ENCODE assay signal across 1 cellular context in genomic region chr1:64676386-64676785, GRCh38.
TF ChIP-seq lines count a peak whose summit lies in the region.

No MANE protein-coding gene starts in this region.

TF ChIP-seq in H1, 55 proteins besides CTCF, POLR2A, EP300 and RAD21 (continued from another document):
- TF ChIP-seq, protein P1, sequence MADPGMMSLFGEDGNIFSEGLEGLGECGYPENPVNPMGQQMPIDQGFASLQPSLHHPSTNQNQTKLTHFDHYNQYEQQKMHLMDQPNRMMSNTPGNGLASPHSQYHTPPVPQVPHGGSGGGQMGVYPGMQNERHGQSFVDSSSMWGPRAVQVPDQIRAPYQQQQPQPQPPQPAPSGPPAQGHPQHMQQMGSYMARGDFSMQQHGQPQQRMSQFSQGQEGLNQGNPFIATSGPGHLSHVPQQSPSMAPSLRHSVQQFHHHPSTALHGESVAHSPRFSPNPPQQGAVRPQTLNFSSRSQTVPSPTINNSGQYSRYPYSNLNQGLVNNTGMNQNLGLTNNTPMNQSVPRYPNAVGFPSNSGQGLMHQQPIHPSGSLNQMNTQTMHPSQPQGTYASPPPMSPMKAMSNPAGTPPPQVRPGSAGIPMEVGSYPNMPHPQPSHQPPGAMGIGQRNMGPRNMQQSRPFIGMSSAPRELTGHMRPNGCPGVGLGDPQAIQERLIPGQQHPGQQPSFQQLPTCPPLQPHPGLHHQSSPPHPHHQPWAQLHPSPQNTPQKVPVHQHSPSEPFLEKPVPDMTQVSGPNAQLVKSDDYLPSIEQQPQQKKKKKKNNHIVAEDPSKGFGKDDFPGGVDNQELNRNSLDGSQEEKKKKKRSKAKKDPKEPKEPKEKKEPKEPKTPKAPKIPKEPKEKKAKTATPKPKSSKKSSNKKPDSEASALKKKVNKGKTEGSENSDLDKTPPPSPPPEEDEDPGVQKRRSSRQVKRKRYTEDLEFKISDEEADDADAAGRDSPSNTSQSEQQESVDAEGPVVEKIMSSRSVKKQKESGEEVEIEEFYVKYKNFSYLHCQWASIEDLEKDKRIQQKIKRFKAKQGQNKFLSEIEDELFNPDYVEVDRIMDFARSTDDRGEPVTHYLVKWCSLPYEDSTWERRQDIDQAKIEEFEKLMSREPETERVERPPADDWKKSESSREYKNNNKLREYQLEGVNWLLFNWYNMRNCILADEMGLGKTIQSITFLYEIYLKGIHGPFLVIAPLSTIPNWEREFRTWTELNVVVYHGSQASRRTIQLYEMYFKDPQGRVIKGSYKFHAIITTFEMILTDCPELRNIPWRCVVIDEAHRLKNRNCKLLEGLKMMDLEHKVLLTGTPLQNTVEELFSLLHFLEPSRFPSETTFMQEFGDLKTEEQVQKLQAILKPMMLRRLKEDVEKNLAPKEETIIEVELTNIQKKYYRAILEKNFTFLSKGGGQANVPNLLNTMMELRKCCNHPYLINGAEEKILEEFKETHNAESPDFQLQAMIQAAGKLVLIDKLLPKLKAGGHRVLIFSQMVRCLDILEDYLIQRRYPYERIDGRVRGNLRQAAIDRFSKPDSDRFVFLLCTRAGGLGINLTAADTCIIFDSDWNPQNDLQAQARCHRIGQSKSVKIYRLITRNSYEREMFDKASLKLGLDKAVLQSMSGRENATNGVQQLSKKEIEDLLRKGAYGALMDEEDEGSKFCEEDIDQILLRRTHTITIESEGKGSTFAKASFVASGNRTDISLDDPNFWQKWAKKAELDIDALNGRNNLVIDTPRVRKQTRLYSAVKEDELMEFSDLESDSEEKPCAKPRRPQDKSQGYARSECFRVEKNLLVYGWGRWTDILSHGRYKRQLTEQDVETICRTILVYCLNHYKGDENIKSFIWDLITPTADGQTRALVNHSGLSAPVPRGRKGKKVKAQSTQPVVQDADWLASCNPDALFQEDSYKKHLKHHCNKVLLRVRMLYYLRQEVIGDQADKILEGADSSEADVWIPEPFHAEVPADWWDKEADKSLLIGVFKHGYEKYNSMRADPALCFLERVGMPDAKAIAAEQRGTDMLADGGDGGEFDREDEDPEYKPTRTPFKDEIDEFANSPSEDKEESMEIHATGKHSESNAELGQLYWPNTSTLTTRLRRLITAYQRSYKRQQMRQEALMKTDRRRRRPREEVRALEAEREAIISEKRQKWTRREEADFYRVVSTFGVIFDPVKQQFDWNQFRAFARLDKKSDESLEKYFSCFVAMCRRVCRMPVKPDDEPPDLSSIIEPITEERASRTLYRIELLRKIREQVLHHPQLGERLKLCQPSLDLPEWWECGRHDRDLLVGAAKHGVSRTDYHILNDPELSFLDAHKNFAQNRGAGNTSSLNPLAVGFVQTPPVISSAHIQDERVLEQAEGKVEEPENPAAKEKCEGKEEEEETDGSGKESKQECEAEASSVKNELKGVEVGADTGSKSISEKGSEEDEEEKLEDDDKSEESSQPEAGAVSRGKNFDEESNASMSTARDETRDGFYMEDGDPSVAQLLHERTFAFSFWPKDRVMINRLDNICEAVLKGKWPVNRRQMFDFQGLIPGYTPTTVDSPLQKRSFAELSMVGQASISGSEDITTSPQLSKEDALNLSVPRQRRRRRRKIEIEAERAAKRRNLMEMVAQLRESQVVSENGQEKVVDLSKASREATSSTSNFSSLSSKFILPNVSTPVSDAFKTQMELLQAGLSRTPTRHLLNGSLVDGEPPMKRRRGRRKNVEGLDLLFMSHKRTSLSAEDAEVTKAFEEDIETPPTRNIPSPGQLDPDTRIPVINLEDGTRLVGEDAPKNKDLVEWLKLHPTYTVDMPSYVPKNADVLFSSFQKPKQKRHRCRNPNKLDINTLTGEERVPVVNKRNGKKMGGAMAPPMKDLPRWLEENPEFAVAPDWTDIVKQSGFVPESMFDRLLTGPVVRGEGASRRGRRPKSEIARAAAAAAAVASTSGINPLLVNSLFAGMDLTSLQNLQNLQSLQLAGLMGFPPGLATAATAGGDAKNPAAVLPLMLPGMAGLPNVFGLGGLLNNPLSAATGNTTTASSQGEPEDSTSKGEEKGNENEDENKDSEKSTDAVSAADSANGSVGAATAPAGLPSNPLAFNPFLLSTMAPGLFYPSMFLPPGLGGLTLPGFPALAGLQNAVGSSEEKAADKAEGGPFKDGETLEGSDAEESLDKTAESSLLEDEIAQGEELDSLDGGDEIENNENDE (IDR thresholded peaks at IDR 0.05; ENCODE audit: insufficient replicate concordance, low read length) = no peak
- TF ChIP-seq ATF2 (IDR thresholded peaks at IDR 0.05; ENCODE audit: low read length) (no peak), KDM4A (IDR thresholded peaks at IDR 0.05; ENCODE audit: low read depth, low read length, severe bottlenecking) (no peak), PHF8 (conservative IDR thresholded peaks at IDR 0.05; ENCODE audit: low read depth, low read length) (no peak), CBX8 (IDR thresholded peaks at IDR 0.05; ENCODE audit: borderline replicate concordance, low read depth, low read length) (no peak), ZNF274 (IDR thresholded peaks at IDR 0.05; ENCODE audit: borderline replicate concordance, extremely low read depth, low read length) (no peak)
